1 cellular context compared by ENCODE assay signal in the genomic region with DNA sequence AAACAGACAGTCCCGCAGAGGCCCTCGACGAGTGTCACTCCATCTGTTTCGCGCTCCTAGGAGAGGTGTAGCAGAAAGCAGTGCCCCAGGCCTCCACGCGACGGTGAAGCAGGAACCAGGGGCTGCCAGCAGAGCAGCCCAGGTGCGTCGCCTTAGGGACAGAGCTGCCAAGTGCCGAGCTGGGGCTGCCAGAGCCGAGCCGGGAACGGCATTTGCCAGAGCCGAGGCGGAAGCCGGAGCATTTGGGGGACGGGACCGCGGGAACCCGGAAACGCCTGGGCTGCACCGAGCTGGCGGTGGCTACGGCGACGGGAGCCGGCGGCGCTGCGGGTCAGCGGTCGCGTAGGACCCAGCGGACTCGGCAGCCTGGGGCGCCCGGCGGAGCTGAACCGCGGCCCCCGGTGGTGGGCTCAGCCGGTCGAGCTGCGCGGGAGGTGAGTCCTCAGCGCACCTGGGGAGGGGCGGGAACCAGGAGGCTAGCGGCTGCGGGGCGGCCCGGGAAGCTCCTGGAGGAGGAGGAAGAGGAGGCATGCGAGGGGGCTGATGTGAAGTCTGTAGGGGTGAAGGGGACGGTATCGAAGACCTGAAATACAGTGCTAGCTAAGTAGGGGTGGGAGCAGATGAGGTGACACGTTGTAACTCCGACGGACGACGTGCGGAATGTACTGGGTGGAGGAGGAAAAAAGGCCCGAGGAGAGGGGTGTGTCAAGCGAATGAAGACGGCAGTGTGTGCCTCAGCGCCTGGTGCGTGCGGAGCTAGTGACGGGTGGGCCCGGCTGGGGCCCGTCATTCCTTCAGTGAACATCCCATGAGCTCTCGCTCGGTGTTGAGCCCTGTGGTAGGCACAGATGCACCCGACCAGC.
TF ChIP-seq lines count a peak whose summit lies in the region.

A gene (plus strand): TSS at position 268 of the 863 bp plus-strand sequence. CDS start 23,559 bp downstream, outside the sequence.

TF ChIP-seq in HepG2, 621 proteins besides CTCF, POLR2A, EP300 and RAD21 (continued from another document and continues in another):
- TF ChIP-seq, protein P1, sequence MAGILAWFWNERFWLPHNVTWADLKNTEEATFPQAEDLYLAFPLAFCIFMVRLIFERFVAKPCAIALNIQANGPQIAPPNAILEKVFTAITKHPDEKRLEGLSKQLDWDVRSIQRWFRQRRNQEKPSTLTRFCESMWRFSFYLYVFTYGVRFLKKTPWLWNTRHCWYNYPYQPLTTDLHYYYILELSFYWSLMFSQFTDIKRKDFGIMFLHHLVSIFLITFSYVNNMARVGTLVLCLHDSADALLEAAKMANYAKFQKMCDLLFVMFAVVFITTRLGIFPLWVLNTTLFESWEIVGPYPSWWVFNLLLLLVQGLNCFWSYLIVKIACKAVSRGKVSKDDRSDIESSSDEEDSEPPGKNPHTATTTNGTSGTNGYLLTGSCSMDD (CRISPR knock-in tag; IDR thresholded peaks at IDR 0.05): no peak
- TF ChIP-seq, protein P2, sequence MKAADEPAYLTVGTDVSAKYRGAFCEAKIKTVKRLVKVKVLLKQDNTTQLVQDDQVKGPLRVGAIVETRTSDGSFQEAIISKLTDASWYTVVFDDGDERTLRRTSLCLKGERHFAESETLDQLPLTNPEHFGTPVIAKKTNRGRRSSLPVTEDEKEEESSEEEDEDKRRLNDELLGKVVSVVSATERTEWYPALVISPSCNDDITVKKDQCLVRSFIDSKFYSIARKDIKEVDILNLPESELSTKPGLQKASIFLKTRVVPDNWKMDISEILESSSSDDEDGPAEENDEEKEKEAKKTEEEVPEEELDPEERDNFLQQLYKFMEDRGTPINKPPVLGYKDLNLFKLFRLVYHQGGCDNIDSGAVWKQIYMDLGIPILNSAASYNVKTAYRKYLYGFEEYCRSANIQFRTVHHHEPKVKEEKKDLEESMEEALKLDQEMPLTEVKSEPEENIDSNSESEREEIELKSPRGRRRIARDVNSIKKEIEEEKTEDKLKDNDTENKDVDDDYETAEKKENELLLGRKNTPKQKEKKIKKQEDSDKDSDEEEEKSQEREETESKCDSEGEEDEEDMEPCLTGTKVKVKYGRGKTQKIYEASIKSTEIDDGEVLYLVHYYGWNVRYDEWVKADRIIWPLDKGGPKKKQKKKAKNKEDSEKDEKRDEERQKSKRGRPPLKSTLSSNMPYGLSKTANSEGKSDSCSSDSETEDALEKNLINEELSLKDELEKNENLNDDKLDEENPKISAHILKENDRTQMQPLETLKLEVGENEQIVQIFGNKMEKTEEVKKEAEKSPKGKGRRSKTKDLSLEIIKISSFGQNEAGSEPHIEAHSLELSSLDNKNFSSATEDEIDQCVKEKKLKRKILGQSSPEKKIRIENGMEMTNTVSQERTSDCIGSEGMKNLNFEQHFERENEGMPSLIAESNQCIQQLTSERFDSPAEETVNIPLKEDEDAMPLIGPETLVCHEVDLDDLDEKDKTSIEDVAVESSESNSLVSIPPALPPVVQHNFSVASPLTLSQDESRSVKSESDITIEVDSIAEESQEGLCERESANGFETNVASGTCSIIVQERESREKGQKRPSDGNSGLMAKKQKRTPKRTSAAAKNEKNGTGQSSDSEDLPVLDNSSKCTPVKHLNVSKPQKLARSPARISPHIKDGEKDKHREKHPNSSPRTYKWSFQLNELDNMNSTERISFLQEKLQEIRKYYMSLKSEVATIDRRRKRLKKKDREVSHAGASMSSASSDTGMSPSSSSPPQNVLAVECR (CRISPR knock-in tag; IDR thresholded peaks at IDR 0.05; ENCODE audit: borderline replicate concordance): peak; percentile 100
- peak; percentile 86; the same call in 1 of the 2 replicates for TF ChIP-seq PITX1 (CRISPR knock-in tag; IDR thresholded peaks at IDR 0.05)
- TF ChIP-seq, protein P3, sequence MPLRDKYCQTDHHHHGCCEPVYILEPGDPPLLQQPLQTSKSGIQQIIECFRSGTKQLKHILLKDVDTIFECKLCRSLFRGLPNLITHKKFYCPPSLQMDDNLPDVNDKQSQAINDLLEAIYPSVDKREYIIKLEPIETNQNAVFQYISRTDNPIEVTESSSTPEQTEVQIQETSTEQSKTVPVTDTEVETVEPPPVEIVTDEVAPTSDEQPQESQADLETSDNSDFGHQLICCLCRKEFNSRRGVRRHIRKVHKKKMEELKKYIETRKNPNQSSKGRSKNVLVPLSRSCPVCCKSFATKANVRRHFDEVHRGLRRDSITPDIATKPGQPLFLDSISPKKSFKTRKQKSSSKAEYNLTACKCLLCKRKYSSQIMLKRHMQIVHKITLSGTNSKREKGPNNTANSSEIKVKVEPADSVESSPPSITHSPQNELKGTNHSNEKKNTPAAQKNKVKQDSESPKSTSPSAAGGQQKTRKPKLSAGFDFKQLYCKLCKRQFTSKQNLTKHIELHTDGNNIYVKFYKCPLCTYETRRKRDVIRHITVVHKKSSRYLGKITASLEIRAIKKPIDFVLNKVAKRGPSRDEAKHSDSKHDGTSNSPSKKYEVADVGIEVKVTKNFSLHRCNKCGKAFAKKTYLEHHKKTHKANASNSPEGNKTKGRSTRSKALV (CRISPR knock-in tag; IDR thresholded peaks at IDR 0.05): peak; percentile 84
- peak; percentile 57; the same call in 1 of the 2 replicates for TF ChIP-seq ZNF577 (CRISPR knock-in tag; IDR thresholded peaks at IDR 0.05; ENCODE audit: borderline replicate concordance, low read depth)
- peak; percentile 84 for TF ChIP-seq FOXJ3 (CRISPR knock-in tag; IDR thresholded peaks at IDR 0.05; ENCODE audit: borderline replicate concordance)
- TF ChIP-seq RNF2 (conservative IDR thresholded peaks at IDR 0.05; ENCODE audit: low read depth): peak; percentile 66
- TF ChIP-seq ZNF781 (CRISPR knock-in tag; IDR thresholded peaks at IDR 0.05; ENCODE audit: borderline replicate concordance, not compliant biosample characterization): no peak
- TF ChIP-seq, protein P4, sequence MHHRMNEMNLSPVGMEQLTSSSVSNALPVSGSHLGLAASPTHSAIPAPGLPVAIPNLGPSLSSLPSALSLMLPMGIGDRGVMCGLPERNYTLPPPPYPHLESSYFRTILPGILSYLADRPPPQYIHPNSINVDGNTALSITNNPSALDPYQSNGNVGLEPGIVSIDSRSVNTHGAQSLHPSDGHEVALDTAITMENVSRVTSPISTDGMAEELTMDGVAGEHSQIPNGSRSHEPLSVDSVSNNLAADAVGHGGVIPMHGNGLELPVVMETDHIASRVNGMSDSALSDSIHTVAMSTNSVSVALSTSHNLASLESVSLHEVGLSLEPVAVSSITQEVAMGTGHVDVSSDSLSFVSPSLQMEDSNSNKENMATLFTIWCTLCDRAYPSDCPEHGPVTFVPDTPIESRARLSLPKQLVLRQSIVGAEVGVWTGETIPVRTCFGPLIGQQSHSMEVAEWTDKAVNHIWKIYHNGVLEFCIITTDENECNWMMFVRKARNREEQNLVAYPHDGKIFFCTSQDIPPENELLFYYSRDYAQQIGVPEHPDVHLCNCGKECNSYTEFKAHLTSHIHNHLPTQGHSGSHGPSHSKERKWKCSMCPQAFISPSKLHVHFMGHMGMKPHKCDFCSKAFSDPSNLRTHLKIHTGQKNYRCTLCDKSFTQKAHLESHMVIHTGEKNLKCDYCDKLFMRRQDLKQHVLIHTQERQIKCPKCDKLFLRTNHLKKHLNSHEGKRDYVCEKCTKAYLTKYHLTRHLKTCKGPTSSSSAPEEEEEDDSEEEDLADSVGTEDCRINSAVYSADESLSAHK (CRISPR knock-in tag; IDR thresholded peaks at IDR 0.05; ENCODE audit: borderline replicate concordance): peak; percentile 93
- no peak for TF ChIP-seq PHB2 (IDR thresholded peaks at IDR 0.05; ENCODE audit: partially characterized antibody)
- TF ChIP-seq POLR2G (IDR thresholded peaks at IDR 0.05; ENCODE audit: low read depth, low read length): peak; percentile 90
- peak; percentile 82; the same call in 1 of the 2 replicates for TF ChIP-seq ZNF253 (CRISPR knock-in tag; IDR thresholded peaks at IDR 0.05; ENCODE audit: borderline replicate concordance)
- 0 out of 2 replicates have a peak, but pooled peaks have one; percentile 14 for TF ChIP-seq TBX3 (IDR thresholded peaks at IDR 0.05; ENCODE audit: borderline replicate concordance)
- TF ChIP-seq ZSCAN12 (CRISPR knock-in tag; IDR thresholded peaks at IDR 0.05): no peak
- peak; percentile 90 for TF ChIP-seq HDAC2 (CRISPR knock-in tag; IDR thresholded peaks at IDR 0.05)
- TF ChIP-seq ELF1 (CRISPR knock-in tag; IDR thresholded peaks at IDR 0.05): peak; percentile 98
- no peak for TF ChIP-seq RARG (CRISPR knock-in tag; IDR thresholded peaks at IDR 0.05; ENCODE audit: low read depth)
- TF ChIP-seq MZF1 (CRISPR knock-in tag; IDR thresholded peaks at IDR 0.05; ENCODE audit: borderline replicate concordance): no peak
- TF ChIP-seq ZFYVE20 (CRISPR knock-in tag; IDR thresholded peaks at IDR 0.05; ENCODE audit: borderline replicate concordance, low read depth): no peak
- no peak for TF ChIP-seq ZNF549 (CRISPR knock-in tag; IDR thresholded peaks at IDR 0.05)
- peak; percentile 90; the same call in 1 of the 2 replicates for TF ChIP-seq ZNF83 (CRISPR knock-in tag; IDR thresholded peaks at IDR 0.05; ENCODE audit: borderline replicate concordance)
- peak; percentile 38; the same call in 1 of the 2 replicates for TF ChIP-seq RFX1 (IDR thresholded peaks at IDR 0.05)
- TF ChIP-seq, protein P5, sequence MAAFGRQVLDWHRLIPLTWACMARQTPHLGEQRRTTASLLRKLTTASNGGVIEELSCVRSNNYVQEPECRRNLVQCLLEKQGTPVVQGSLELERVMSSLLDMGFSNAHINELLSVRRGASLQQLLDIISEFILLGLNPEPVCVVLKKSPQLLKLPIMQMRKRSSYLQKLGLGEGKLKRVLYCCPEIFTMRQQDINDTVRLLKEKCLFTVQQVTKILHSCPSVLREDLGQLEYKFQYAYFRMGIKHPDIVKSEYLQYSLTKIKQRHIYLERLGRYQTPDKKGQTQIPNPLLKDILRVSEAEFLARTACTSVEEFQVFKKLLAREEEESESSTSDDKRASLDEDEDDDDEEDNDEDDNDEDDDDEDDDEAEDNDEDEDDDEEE (CRISPR knock-in tag; IDR thresholded peaks at IDR 0.05): peak; percentile 94
- TF ChIP-seq NFIB (CRISPR knock-in tag; IDR thresholded peaks at IDR 0.05; ENCODE audit: borderline replicate concordance): no peak
- peak; percentile 97 for TF ChIP-seq ZNF546 (CRISPR knock-in tag; conservative IDR thresholded peaks at IDR 0.05)
- no peak; the same call in 1 of the 2 replicates for TF ChIP-seq NR1H2 (CRISPR knock-in tag; IDR thresholded peaks at IDR 0.05; ENCODE audit: borderline replicate concordance, low read depth)
- peak; percentile 89; the same call in 1 of the 2 replicates for TF ChIP-seq ZNF674 (CRISPR knock-in tag; IDR thresholded peaks at IDR 0.05; ENCODE audit: low read depth)
- 0 out of 2 replicates have a peak, but pooled peaks have one; percentile 40 for TF ChIP-seq ZNF570 (CRISPR knock-in tag; IDR thresholded peaks at IDR 0.05; ENCODE audit: borderline replicate concordance)
- peak; percentile 93 for TF ChIP-seq HOXA3 (CRISPR knock-in tag; IDR thresholded peaks at IDR 0.05)
- TF ChIP-seq, protein P6, sequence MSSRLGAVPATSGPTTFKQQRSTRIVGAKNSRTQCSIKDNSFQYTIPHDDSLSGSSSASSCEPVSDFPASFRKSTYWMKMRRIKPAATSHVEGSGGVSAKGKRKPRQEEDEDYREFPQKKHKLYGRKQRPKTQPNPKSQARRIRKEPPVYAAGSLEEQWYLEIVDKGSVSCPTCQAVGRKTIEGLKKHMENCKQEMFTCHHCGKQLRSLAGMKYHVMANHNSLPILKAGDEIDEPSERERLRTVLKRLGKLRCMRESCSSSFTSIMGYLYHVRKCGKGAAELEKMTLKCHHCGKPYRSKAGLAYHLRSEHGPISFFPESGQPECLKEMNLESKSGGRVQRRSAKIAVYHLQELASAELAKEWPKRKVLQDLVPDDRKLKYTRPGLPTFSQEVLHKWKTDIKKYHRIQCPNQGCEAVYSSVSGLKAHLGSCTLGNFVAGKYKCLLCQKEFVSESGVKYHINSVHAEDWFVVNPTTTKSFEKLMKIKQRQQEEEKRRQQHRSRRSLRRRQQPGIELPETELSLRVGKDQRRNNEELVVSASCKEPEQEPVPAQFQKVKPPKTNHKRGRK (CRISPR knock-in tag; IDR thresholded peaks at IDR 0.05): peak; percentile 84; the same call in 1 of the 2 replicates
- peak; percentile 98 for TF ChIP-seq CCDC6 (CRISPR knock-in tag; IDR thresholded peaks at IDR 0.05)
- no peak for TF ChIP-seq CENPX (CRISPR knock-in tag; IDR thresholded peaks at IDR 0.05)
- TF ChIP-seq, protein P7, sequence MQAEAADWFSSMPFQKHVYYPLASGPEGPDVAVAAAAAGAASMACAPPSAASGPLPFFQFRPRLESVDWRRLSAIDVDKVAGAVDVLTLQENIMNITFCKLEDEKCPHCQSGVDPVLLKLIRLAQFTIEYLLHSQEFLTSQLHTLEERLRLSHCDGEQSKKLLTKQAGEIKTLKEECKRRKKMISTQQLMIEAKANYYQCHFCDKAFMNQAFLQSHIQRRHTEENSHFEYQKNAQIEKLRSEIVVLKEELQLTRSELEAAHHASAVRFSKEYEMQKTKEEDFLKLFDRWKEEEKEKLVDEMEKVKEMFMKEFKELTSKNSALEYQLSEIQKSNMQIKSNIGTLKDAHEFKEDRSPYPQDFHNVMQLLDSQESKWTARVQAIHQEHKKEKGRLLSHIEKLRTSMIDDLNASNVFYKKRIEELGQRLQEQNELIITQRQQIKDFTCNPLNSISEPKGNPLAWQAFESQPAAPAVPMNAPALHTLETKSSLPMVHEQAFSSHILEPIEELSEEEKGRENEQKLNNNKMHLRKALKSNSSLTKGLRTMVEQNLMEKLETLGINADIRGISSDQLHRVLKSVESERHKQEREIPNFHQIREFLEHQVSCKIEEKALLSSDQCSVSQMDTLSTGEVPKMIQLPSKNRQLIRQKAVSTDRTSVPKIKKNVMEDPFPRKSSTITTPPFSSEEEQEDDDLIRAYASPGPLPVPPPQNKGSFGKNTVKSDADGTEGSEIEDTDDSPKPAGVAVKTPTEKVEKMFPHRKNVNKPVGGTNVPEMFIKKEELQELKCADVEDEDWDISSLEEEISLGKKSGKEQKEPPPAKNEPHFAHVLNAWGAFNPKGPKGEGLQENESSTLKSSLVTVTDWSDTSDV (CRISPR knock-in tag; IDR thresholded peaks at IDR 0.05): 0 out of 2 replicates have a peak, but pooled peaks have one; percentile 23
- TF ChIP-seq NRL (CRISPR knock-in tag; IDR thresholded peaks at IDR 0.05; ENCODE audit: borderline replicate concordance): peak; percentile 97
- TF ChIP-seq ZNF615 (CRISPR knock-in tag; IDR thresholded peaks at IDR 0.05; ENCODE audit: borderline replicate concordance): no peak; the same call in 1 of the 2 replicates
- TF ChIP-seq RBFOX2 (IDR thresholded peaks at IDR 0.05; ENCODE audit: low read depth, low read length): peak; percentile 92
- no peak for TF ChIP-seq NFE2L2 (IDR thresholded peaks at IDR 0.05; ENCODE audit: low read length)
- TF ChIP-seq POGZ (CRISPR knock-in tag; IDR thresholded peaks at IDR 0.05): peak; percentile 99
- no peak for TF ChIP-seq SCMH1 (CRISPR knock-in tag; IDR thresholded peaks at IDR 0.05; ENCODE audit: borderline replicate concordance)
- peak; percentile 95 for TF ChIP-seq ZNF616 (CRISPR knock-in tag; IDR thresholded peaks at IDR 0.05; ENCODE audit: low read depth)
- TF ChIP-seq, protein P8, sequence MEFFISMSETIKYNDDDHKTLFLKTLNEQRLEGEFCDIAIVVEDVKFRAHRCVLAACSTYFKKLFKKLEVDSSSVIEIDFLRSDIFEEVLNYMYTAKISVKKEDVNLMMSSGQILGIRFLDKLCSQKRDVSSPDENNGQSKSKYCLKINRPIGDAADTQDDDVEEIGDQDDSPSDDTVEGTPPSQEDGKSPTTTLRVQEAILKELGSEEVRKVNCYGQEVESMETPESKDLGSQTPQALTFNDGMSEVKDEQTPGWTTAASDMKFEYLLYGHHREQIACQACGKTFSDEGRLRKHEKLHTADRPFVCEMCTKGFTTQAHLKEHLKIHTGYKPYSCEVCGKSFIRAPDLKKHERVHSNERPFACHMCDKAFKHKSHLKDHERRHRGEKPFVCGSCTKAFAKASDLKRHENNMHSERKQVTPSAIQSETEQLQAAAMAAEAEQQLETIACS (CRISPR knock-in tag; IDR thresholded peaks at IDR 0.05): peak; percentile 62
- no peak for TF ChIP-seq HMGA1 (CRISPR knock-in tag; conservative IDR thresholded peaks at IDR 0.05)
- TF ChIP-seq RBAK (CRISPR knock-in tag; IDR thresholded peaks at IDR 0.05): no peak; the same call in 1 of the 2 replicates
- no peak for TF ChIP-seq FOXA1 (IDR thresholded peaks at IDR 0.05)
- peak; percentile 27; the same call in 1 of the 2 replicates for TF ChIP-seq FOXA1 (CRISPR knock-in tag; IDR thresholded peaks at IDR 0.05)
